8 cellular contexts compared by ENCODE assay signal in genomic region chr17:7014995-7015586, GRCh38. TPM values are rescaled to one million over a fixed set of nuclear protein-coding genes. Genes with fewer than 3 reads are reported as not detected.
DNase-seq lines count a peak whose midpoint lies in the region; ATAC-seq and TF ChIP-seq lines count a peak whose summit lies in the region.

No MANE protein-coding gene starts in this region.

- H3K4me3 ChIP-seq in BE2C (ENCODE audit: low read depth, low read length) (peak overlapping the region; percentile 63), HUES48 (ENCODE audit: low read depth, low read length) (peak overlapping the region; percentile 84)

- peaks cover 55% of the 10 kb centered on the region for H3K4me1 Mint-ChIP-seq in nephron

- H3K27me3 ChIP-seq in BE2C: no peaks in the 10 kb centered on the region
- no peaks in the 10 kb centered on the region for H3K27me3 ChIP-seq in HUES48 (ENCODE audit: control insufficient read depth, insufficient read depth, low read length)

- H3K9me3 ChIP-seq in BE2C (no peaks in the 10 kb centered on the region), HUES48 (ENCODE audit: control insufficient read depth, insufficient read depth, low read length) (no peaks in the 10 kb centered on the region)

- H3K36me3 ChIP-seq in BE2C: no peaks in the 10 kb centered on the region
- H3K36me3 ChIP-seq in HUES48 (ENCODE audit: control insufficient read depth, insufficient read depth, low read length): peaks cover 9% of the 10 kb centered on the region; the same call in 1 of the 2 replicates

- H3K9me3 Mint-ChIP-seq in nephron: no peaks in the 10 kb centered on the region

- H3K27me3 Mint-ChIP-seq in nephron (ENCODE audit: low read depth): peaks cover 6% of the 10 kb centered on the region

- no peak for DNase-seq in BE2C
- DNase-seq in activated CD4-positive, alpha-beta T cell treated with anti-CD3 and anti-CD28 coated beads, Interleukin-2, amount 50 U/mL, for 24 hours (ENCODE audit: low read depth in 1 of 2, low spot score in 1 of 2): peak; percentile 38 to 79
- peak; percentile 72 for DNase-seq in effector CD8-positive, alpha-beta T cell (lab: John Stamatoyannopoulos, UW)
- DNase-seq in HK-2 (ENCODE audit: unreplicated experiment): no peak

- H3K4me1 ChIP-seq in BE2C (no peaks in the 10 kb centered on the region), HUES48 (ENCODE audit: control insufficient read depth, insufficient read depth, low read length) (peaks cover 12% of the 10 kb centered on the region)

- TF ChIP-seq CTCF in BE2C (IDR thresholded peaks at IDR 0.05; ENCODE audit: low read depth, low read length): no peak
- TF ChIP-seq CTCF in nephron (IDR thresholded peaks at IDR 0.05; ENCODE audit: unreplicated experiment in 3 of 3): peak; percentile 34 to 49 (median 36)

- peak overlapping the region; percentile 99 to 100 (median 100) for H3K27ac Mint-ChIP-seq in nephron

- H3K9ac ChIP-seq in HUES48 (ENCODE audit: low read depth, low read length): peak overlapping the region; percentile 50; the same call in 1 of the 2 replicates

- H3K27ac ChIP-seq in HUES48 (ENCODE audit: low read depth, low read length) (peak overlapping the region; percentile 83), temporal lobe (ENCODE audit: low read depth, low read length) (peak overlapping the region; percentile 98)

- peak overlapping the region; percentile 88 to 96 (median 90) for H3K4me3 Mint-ChIP-seq in nephron

- no peaks in the 10 kb centered on the region for H3K36me3 Mint-ChIP-seq in nephron (ENCODE audit: low read depth)

- peak; percentile 23 for ATAC-seq in GM19438 (IDR thresholded peaks at IDR 0.05; ENCODE audit: low read depth, unreplicated experiment)

RNA-seq across cellular contexts. Expression of gene RNASEK, which starts 2.7 kb away (rescaled TPM):
- 154 TPM for polyA plus RNA-seq in BE2C (2012; ENCODE audit: insufficient read depth, insufficient read length, low read depth)
- 26.3 TPM for total RNA-seq in temporal lobe

RNA-seq across cellular contexts. Expression of gene BCL6B, which starts 7.8 kb away (rescaled TPM):
- 0.62 TPM for polyA plus RNA-seq in BE2C (2012; ENCODE audit: insufficient read depth, insufficient read length, low read depth)
- total RNA-seq in temporal lobe: 1.5 TPM

RNA-seq across cellular contexts. Expression of gene ALOX12, which starts 19.2 kb away (rescaled TPM):
- 0.19 TPM for polyA plus RNA-seq in BE2C (2012; ENCODE audit: insufficient read depth, insufficient read length, low read depth)
- total RNA-seq in temporal lobe: under 0.01 TPM

RNA-seq across cellular contexts. Expression of gene SLC16A13, which starts 20.7 kb away (rescaled TPM):
- polyA plus RNA-seq in BE2C (2012; ENCODE audit: insufficient read depth, insufficient read length, low read depth): not detected
- total RNA-seq in temporal lobe: 0.25 TPM

RNA-seq across cellular contexts. Expression of gene SLC16A11, which starts 28.8 kb away (rescaled TPM):
- polyA plus RNA-seq in BE2C (2012; ENCODE audit: insufficient read depth, insufficient read length, low read depth): not detected
- total RNA-seq in temporal lobe: not detected

Comparison
In these comparisons a context has a peak if more than half of its experiments do, and no peak if none do; other contexts are left out.
1. DNase-seq: peak in activated CD4-positive, alpha-beta T cell treated with anti-CD3 and anti-CD28 coated beads, Interleukin-2, amount 50 U/mL, for 24 hours (2 of 2) and effector CD8-positive, alpha-beta T cell (single experiment); none in BE2C (single experiment) and HK-2 (single experiment).